8 cellular contexts compared by ENCODE assay signal in genomic region chr13:46721054-46721453, GRCh38.
DNase-seq lines count a peak whose midpoint lies in the region; ATAC-seq and FAIRE-seq lines count a peak whose summit lies in the region.

No MANE protein-coding gene starts in this region.

- H3K27me3 Mint-ChIP-seq in activated T-cell treated with anti-CD3 and anti-CD28 coated beads, Interleukin-2, amount 50 U/mL, for 4 hours (ENCODE audit: low read depth), result no peaks in the 10 kb centered on the region

- no peak overlapping the region for H3K4me3 Mint-ChIP-seq in activated T-cell treated with anti-CD3 and anti-CD28 coated beads, Interleukin-2, amount 50 U/mL, for 4 hours

- peak in 3 of 4 experiments; percentile 6 to 30 (median 13) for DNase-seq in activated CD4-positive, CD25-positive, alpha-beta regulatory T cell (lab: John Stamatoyannopoulos, UW)
- no peak for DNase-seq in activated CD4-positive, CD25-positive, alpha-beta regulatory T cell treated with anti-CD3 and anti-CD28 coated beads, Interleukin-2, amount 50 U/mL, for 72 hours
- DNase-seq in NCI-H446 treated with DMSO at 0.1 percent for 48 hours (lab: John Stamatoyannopoulos, UW), result peak; percentile 20
- DNase-seq in activated T-cell treated with anti-CD3 and anti-CD28 coated beads, Interleukin-2, amount 50 U/mL, for 4 hours, result peak; percentile 28
- peak; percentile 6 to 10 for DNase-seq in frontal cortex (ENCODE audit: low spot score in 2 of 2)
- peak; percentile 22 for DNase-seq in pulmonary artery endothelial cell (ENCODE audit: low read depth, low spot score)

- no peak for ATAC-seq in activated T-cell treated with anti-CD3 and anti-CD28 coated beads, Interleukin-2, amount 50 U/mL, for 4 hours
- ATAC-seq in HG03095 (IDR thresholded peaks at IDR 0.05; ENCODE audit: unreplicated experiment), result no peak
- ATAC-seq in HG02852 (IDR thresholded peaks at IDR 0.05; ENCODE audit: unreplicated experiment), result no peak

- peaks cover 26% of the 10 kb centered on the region for H3K36me3 Mint-ChIP-seq in activated T-cell treated with anti-CD3 and anti-CD28 coated beads, Interleukin-2, amount 50 U/mL, for 4 hours (ENCODE audit: insufficient read depth)

- H3K4me1 Mint-ChIP-seq in activated T-cell treated with anti-CD3 and anti-CD28 coated beads, Interleukin-2, amount 50 U/mL, for 4 hours (ENCODE audit: low read depth), result no peaks in the 10 kb centered on the region

- FAIRE-seq in frontal cortex (lab: Jason Lieb, UNC), result peak; percentile 91

- no peaks in the 10 kb centered on the region for H3K9me3 Mint-ChIP-seq in activated T-cell treated with anti-CD3 and anti-CD28 coated beads, Interleukin-2, amount 50 U/mL, for 4 hours
